Comparison of ENCODE assay signal across 1 cellular context in the genomic region with DNA sequence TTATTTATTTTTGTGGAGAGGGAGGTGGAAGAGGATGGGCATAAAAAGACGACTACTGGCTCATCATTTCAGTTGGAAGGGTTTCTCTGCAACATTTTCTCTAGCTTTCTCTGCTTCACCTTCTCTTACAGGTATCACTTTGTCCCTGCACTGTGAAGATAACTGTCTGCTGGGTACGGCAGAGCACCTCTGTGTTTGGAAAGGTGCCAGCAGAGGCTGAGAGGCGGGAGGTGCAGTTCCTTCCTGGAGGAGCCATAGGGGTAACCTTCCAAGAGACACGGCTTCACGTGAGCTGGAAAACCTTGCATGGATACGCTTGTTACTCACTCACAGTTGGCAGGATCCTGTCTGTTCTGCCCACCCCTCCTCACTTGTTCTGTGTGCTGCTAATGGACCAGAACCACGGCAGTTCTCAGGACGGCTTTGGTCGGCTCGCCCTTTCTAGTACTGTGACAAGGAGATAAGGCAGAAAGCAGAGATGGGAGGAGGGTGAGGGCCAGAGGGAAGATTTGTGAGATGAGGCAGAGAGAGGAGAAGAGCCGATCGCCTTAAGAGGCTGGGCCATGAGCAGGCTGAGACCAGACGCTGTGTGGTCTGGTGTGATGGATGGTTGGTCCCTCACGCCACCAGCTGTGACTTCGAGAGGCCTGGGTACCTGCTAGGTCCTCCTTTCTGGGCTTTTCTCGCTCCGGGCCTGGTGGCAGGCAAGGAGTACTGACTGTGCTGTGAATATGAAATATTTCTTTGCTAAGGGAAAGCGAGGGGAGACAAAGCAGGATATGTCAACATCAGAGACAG.
TF ChIP-seq lines count a peak whose summit lies in the region.

No MANE protein-coding gene starts in this region.

TF ChIP-seq in K562, 482 proteins besides CTCF, POLR2A, EP300 and RAD21 (continued from another document):
- TF ChIP-seq, protein P1, sequence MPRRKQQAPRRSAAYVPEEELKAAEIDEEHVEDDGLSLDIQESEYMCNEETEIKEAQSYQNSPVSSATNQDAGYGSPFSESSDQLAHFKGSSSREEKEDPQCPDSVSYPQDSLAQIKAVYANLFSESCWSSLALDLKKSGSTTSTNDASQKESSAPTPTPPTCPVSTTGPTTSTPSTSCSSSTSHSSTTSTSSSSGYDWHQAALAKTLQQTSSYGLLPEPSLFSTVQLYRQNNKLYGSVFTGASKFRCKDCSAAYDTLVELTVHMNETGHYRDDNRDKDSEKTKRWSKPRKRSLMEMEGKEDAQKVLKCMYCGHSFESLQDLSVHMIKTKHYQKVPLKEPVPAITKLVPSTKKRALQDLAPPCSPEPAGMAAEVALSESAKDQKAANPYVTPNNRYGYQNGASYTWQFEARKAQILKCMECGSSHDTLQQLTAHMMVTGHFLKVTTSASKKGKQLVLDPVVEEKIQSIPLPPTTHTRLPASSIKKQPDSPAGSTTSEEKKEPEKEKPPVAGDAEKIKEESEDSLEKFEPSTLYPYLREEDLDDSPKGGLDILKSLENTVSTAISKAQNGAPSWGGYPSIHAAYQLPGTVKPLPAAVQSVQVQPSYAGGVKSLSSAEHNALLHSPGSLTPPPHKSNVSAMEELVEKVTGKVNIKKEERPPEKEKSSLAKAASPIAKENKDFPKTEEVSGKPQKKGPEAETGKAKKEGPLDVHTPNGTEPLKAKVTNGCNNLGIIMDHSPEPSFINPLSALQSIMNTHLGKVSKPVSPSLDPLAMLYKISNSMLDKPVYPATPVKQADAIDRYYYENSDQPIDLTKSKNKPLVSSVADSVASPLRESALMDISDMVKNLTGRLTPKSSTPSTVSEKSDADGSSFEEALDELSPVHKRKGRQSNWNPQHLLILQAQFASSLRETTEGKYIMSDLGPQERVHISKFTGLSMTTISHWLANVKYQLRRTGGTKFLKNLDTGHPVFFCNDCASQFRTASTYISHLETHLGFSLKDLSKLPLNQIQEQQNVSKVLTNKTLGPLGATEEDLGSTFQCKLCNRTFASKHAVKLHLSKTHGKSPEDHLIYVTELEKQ (CRISPR knock-in tag; IDR thresholded peaks at IDR 0.05): no peak
- TF ChIP-seq, protein P2, sequence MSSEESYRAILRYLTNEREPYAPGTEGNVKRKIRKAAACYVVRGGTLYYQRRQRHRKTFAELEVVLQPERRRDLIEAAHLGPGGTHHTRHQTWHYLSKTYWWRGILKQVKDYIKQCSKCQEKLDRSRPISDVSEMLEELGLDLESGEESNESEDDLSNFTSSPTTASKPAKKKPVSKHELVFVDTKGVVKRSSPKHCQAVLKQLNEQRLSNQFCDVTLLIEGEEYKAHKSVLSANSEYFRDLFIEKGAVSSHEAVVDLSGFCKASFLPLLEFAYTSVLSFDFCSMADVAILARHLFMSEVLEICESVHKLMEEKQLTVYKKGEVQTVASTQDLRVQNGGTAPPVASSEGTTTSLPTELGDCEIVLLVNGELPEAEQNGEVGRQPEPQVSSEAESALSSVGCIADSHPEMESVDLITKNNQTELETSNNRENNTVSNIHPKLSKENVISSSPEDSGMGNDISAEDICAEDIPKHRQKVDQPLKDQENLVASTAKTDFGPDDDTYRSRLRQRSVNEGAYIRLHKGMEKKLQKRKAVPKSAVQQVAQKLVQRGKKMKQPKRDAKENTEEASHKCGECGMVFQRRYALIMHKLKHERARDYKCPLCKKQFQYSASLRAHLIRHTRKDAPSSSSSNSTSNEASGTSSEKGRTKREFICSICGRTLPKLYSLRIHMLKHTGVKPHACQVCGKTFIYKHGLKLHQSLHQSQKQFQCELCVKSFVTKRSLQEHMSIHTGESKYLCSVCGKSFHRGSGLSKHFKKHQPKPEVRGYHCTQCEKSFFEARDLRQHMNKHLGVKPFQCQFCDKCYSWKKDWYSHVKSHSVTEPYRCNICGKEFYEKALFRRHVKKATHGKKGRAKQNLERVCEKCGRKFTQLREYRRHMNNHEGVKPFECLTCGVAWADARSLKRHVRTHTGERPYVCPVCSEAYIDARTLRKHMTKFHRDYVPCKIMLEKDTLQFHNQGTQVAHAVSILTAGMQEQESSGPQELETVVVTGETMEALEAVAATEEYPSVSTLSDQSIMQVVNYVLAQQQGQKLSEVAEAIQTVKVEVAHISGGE (CRISPR knock-in tag; IDR thresholded peaks at IDR 0.05): no peak
- TF ChIP-seq CTBP1 (IDR thresholded peaks at IDR 0.05; ENCODE audit: borderline replicate concordance): peak; percentile 27; the same call in 1 of the 2 replicates
TF ChIP-seq in K562: peak in this region for 7.
